Comparison of ENCODE assay signal across 8 cellular contexts in the genomic region with DNA sequence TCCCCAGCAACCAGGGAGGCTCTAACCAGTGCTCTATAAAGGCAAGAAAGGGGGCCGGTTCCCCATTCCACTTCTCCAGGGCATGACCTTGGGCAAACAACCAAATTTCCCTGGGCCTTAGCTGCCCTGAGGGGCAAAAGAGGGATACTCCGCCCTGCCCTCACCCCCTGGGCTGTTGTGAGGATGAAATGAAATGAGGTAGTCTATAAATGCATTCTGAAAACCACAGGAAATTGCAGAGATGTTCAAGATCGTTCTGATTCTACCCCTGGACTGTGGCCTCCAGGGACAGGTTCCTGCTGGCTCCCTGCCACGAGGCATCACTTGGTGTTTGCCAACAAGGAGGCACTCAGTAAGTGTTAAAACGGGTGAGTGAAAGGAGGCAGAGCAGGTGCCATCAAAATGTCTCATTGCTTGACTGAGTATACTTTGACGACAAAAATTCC. TPM values are rescaled to one million over a fixed set of nuclear protein-coding genes. Genes with fewer than 3 reads are reported as not detected.
DNase-seq lines count a peak whose midpoint lies in the region; ATAC-seq and TF ChIP-seq lines count a peak whose summit lies in the region.

No MANE protein-coding gene starts in this region.

- H3K9me3 ChIP-seq in mammary epithelial cell (replicated peaks; ENCODE audit: insufficient read depth, low read length), result no peaks in the 10 kb centered on the region

- no peak overlapping the region for H4K5ac ChIP-seq in mesendoderm (ENCODE audit: low read length)

- no peaks in the 10 kb centered on the region for H3K36me3 ChIP-seq in mammary epithelial cell (ENCODE audit: insufficient read depth, low read length)
- no peaks in the 10 kb centered on the region for H3K36me3 ChIP-seq in mesendoderm (ENCODE audit: control insufficient read depth, insufficient read depth, low read length)

- in situ Hi-C loops in mammary epithelial cell (cut with MboI; ENCODE audit: low sequenced_read_pairs in 2 of 2), result loop anchor here in 1 of 2 donors (25.0 kb wide), 1 partner anchor 322 kb away; no protein-coding TSS in a partner anchor

- dilution Hi-C loops in mammary epithelial cell (cut with HindIII; ENCODE audit: low sequenced_read_pairs), result no loop called here

- intact Hi-C loops in Right ventricle myocardium inferior (cut with DNase I) (no loop called here), cardiac septum (cut with DNase I) (loop anchor here (5.0 kb wide), 1 partner anchor 57 kb away; no protein-coding TSS in a partner anchor), mammary epithelial cell (cut with micrococcal nuclease) (no loop called here)

- no peak overlapping the region for H3K56ac ChIP-seq in mesendoderm (ENCODE audit: low read length)

- peaks cover 0 to 2% (median 0%) of the 10 kb centered on the region in 7 donors for H3K9me3 Mint-ChIP-seq in naive B cell

- H4K8ac ChIP-seq in mesendoderm (ENCODE audit: low read depth, low read length), result no peak overlapping the region

- H3K36me3 Mint-ChIP-seq in naive B cell, result peaks cover 7 to 9% of the 10 kb centered on the region in 2 donors

- H3K27ac Mint-ChIP-seq in naive B cell, result peak overlapping the region; percentile 93 to 100 (median 96)

- H2BK5ac ChIP-seq in mesendoderm (ENCODE audit: low read length), result no peak overlapping the region

- H3K27me3 Mint-ChIP-seq in naive B cell, result no peaks in the 10 kb centered on the region

- peak overlapping the region; percentile 68 for H3K4me2 ChIP-seq in mammary epithelial cell (ENCODE audit: insufficient read depth, low read depth, low read length)
- H3K4me2 ChIP-seq in mesendoderm (ENCODE audit: low read length), result no peak overlapping the region

- peak overlapping the region; percentile 88 for H3K27ac ChIP-seq in mammary epithelial cell (ENCODE audit: insufficient read depth, low read depth, low read length)
- no peak overlapping the region for H3K27ac ChIP-seq in mesendoderm (ENCODE audit: low read depth, low read length)

- CTCF ChIA-PET in mammary epithelial cell (lab: Charles Lee; ENCODE audit: low non-redundant PET), result no interaction called here

- H3K4ac ChIP-seq in mesendoderm (ENCODE audit: low read depth, low read length), result no peak overlapping the region

- peaks cover 82% of the 10 kb centered on the region for H3K79me2 ChIP-seq in mammary epithelial cell (ENCODE audit: insufficient read depth, low read length)
- peaks cover 70% of the 10 kb centered on the region for H3K79me2 ChIP-seq in mesendoderm (ENCODE audit: control insufficient read depth, insufficient read depth, low read length)

- H2AFZ ChIP-seq in mammary epithelial cell (ENCODE audit: low read depth, low read length), result no peak overlapping the region

- H3K9ac ChIP-seq in mammary epithelial cell (ENCODE audit: insufficient read depth, low read length) (peak overlapping the region; percentile 24), mesendoderm (ENCODE audit: low read length) (no peak overlapping the region)

- no peak overlapping the region for H2BK15ac ChIP-seq in mesendoderm (replicated peaks; ENCODE audit: low read depth)

- no peak overlapping the region for H3K4me3 ChIP-seq in mammary epithelial cell (replicated peaks in 1 of 3; ENCODE audit: insufficient read depth in 1 of 3, low read depth in 2 of 3, low read length in 3 of 3)
- no peak overlapping the region for H3K4me3 ChIP-seq in mesendoderm (ENCODE audit: low read length)

- no peak overlapping the region for H2AK5ac ChIP-seq in mesendoderm (ENCODE audit: low read length)

- no peak overlapping the region for H2BK120ac ChIP-seq in mesendoderm (ENCODE audit: low read depth, low read length)

- TSS peak; percentile 85 for BruUV-seq in mammary epithelial cell (replicated peaks; lab: Mats Ljungman, UMichigan)

- TF ChIP-seq CTCF in mammary epithelial cell (conservative IDR thresholded peaks at IDR 0.05 in 1 of 2, IDR thresholded peaks at IDR 0.05 in 1 of 2; ENCODE audit: extremely low read depth in 1 of 2, insufficient read depth in 1 of 2, low read depth in 1 of 2, low read length in 2 of 2), result no peak

- peaks cover 74 to 92% (median 82%) of the 10 kb centered on the region in 3 donors for H3K4me1 Mint-ChIP-seq in naive B cell

- DNase-seq in Right ventricle myocardium inferior (ENCODE audit: missing footprints) (peak; percentile 86), cardiac septum (ENCODE audit: low spot score) (no peak), RPMI8226 (peak; percentile 98), mammary epithelial cell (peak; percentile 33), naive B cell (no peak), mesendoderm (no peak)

- peak overlapping the region; percentile 62 to 92 (median 79) for H3K4me3 Mint-ChIP-seq in naive B cell

- no peak overlapping the region for H3K23ac ChIP-seq in mesendoderm (ENCODE audit: low read length)

- H4K20me1 ChIP-seq in mammary epithelial cell (ENCODE audit: insufficient read depth, low read length), result no peaks in the 10 kb centered on the region

- H3K79me1 ChIP-seq in mesendoderm (ENCODE audit: low read length), result peaks cover 26% of the 10 kb centered on the region

- ATAC-seq in Right ventricle myocardium inferior (no peak), naive B cell (ENCODE audit: low read depth in 2 of 2) (peak in 1 of 2 donors; percentile 2), GM18520 (IDR thresholded peaks at IDR 0.05; ENCODE audit: unreplicated experiment) (no peak), GM18870 (IDR thresholded peaks at IDR 0.05; ENCODE audit: unreplicated experiment) (no peak)

- WGBS in mammary epithelial cell (ENCODE audit: low coverage, missing lambda C conversion rate), result 25% methylated on average over 4 of the region's 6 CpGs
- WGBS in mesendoderm (ENCODE audit: extremely low coverage, insufficient coverage, low lambda C conversion rate), result no CpG with 5 or more reads among the region's 6 CpGs

- no peaks in the 10 kb centered on the region for H3K27me3 ChIP-seq in mammary epithelial cell (ENCODE audit: insufficient read depth, low read length)
- no peaks in the 10 kb centered on the region for H3K27me3 ChIP-seq in mesendoderm (ENCODE audit: insufficient read depth, low read length, poor library complexity)

- H3K18ac ChIP-seq in mesendoderm (ENCODE audit: low read length), result no peak overlapping the region

- H3K4me1 ChIP-seq in mammary epithelial cell (ENCODE audit: insufficient read depth, low read length) (peaks cover 60% of the 10 kb centered on the region), mesendoderm (ENCODE audit: control insufficient read depth, low read depth, low read length) (peaks cover 12% of the 10 kb centered on the region)

RNA-seq across cellular contexts. Expression of gene RAPGEF1, which starts 5.7 kb away (rescaled TPM):
- total RNA-seq in Right ventricle myocardium inferior, result 125 TPM
- 115 TPM for total RNA-seq in cardiac septum
- 10 to 100 TPM; 41.7 to 51.3 TPM for total RNA-seq in mammary epithelial cell
- 22.8 TPM for polyA plus RNA-seq in mammary epithelial cell
- polyA minus RNA-seq in mammary epithelial cell, result 29.1 TPM
- polyA plus RNA-seq in naive B cell (ENCODE audit: low read depth in 6 of 6), result 10 to 100 TPM in 2 of 6 donors, 1 to 10 TPM in 4; 3.4 to 21.1 (median 7.9) TPM
- 43.2 TPM for polyA plus RNA-seq in mesendoderm (2013, experiment 1 of 2)
- 44.5 TPM for polyA plus RNA-seq in mesendoderm (2013, experiment 2 of 2)

Comparison
In these comparisons a context has a peak if more than half of its experiments do, and no peak if none do; other contexts are left out.
1. DNase-seq: peak in Right ventricle myocardium inferior (single experiment), RPMI8226 (single experiment) and mammary epithelial cell (single experiment); none in cardiac septum (single experiment), naive B cell (single experiment) and mesendoderm (single experiment).